Comparison of ENCODE assay signal across 8 cellular contexts in the genomic region with DNA sequence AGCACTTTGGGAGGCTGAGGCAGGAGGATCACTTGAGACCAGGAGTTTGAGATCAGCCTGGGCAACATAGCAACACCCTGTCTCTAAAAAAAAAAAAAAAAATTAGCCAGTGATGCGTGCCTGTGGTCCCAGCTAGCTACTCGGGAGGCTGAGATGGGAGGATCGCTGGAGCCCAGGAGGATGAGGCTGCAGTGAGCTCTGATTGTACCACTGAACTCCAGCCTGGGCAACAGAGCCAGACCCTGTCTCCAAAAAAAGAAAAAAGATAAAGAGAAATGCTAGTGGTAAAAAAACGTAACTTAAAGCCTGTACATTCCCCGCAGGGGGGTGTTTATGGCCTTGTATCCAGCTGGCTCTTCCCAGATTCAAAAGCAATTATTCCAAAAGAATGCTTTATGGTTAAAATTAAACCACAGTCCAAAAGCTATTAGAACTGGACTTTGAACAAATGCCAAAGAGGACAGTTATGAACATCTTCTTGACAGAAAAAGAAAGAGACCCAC. TPM values are rescaled to one million over a fixed set of nuclear protein-coding genes. Genes with fewer than 3 reads are reported as not detected.
DNase-seq lines count a peak whose midpoint lies in the region; ATAC-seq and TF ChIP-seq lines count a peak whose summit lies in the region.

No MANE protein-coding gene starts in this region.

- H3K27ac Mint-ChIP-seq in H9: no peak overlapping the region

- no peak overlapping the region for H2BK5ac ChIP-seq in H9 (ENCODE audit: insufficient read length, low read length)

- H4K91ac ChIP-seq in H9 (ENCODE audit: insufficient read length, low read depth, low read length): no peak overlapping the region

- peaks cover 29% of the 10 kb centered on the region for H3K27me3 Mint-ChIP-seq in H9 (ENCODE audit: low read depth)

- no peaks in the 10 kb centered on the region for H3K36me3 ChIP-seq in skeletal muscle satellite cell (ENCODE audit: insufficient read depth, low read length)

- H2BK20ac ChIP-seq in H9 (ENCODE audit: low read depth, low read length, poor library complexity, severe bottlenecking): no peak overlapping the region

- no peak overlapping the region for H2BK15ac ChIP-seq in H9 (ENCODE audit: low read depth, low read length)

- H3K79me1 ChIP-seq in H9 (ENCODE audit: insufficient read depth, low read depth, low read length, poor library complexity, severe bottlenecking): no peaks in the 10 kb centered on the region

- H3K23me2 ChIP-seq in H9 (ENCODE audit: insufficient read length, low read depth, low read length, poor library complexity, severe bottlenecking): peaks cover 3% of the 10 kb centered on the region

- no peak overlapping the region for H3K18ac ChIP-seq in H9 (ENCODE audit: insufficient read length, low read depth, low read length)

- no peak overlapping the region for H3K27ac ChIP-seq in H9 (ENCODE audit: insufficient read length, low read depth, low read length)

- no peak overlapping the region for H2BK120ac ChIP-seq in H9 (ENCODE audit: low read depth, low read length, poor library complexity, severe bottlenecking)

- no peak overlapping the region for H4K5ac ChIP-seq in H9 (ENCODE audit: insufficient read length, low read depth, low read length)

- H3K9me3 Mint-ChIP-seq in H9: no peaks in the 10 kb centered on the region

- no peak overlapping the region for H2BK12ac ChIP-seq in H9 (ENCODE audit: insufficient read length, low read depth, low read length)

- H3K4me1 Mint-ChIP-seq in H9: peaks cover 0 to 8% of the 10 kb centered on the region in 2 experiments; a peak in 1 of 4 replicates

- H3K9ac ChIP-seq in H9 (ENCODE audit: extremely low read depth, insufficient read length, low read length): no peak overlapping the region
- H3K9ac ChIP-seq in skeletal muscle satellite cell (ENCODE audit: low read depth, low read length): peak overlapping the region; percentile 81

- no CpG with 5 or more reads among the region's 5 CpGs for WGBS in H9 (ENCODE audit: extremely low coverage, insufficient read length, low lambda C conversion rate)

- no peak overlapping the region for H3K4ac ChIP-seq in H9 (ENCODE audit: low read depth, low read length)

- H3K56ac ChIP-seq in H9 (ENCODE audit: insufficient read length, low read depth, low read length): no peak overlapping the region

- H3K4me2 ChIP-seq in H9 (ENCODE audit: insufficient read depth, insufficient read length, low read length): peak overlapping the region; percentile 55
- H3K4me2 ChIP-seq in skeletal muscle satellite cell (ENCODE audit: low read length): peak overlapping the region; percentile 97

- no peak overlapping the region for H4K8ac ChIP-seq in H9 (replicated peaks; ENCODE audit: insufficient read length, low read depth, low read length)

- H3K4me3 ChIP-seq in foreskin fibroblast (ENCODE audit: low read depth in 1 of 2, low read length in 2 of 2): peak overlapping the region; percentile 49 to 64
- peak overlapping the region; percentile 89 for H3K4me3 ChIP-seq in skeletal muscle satellite cell (ENCODE audit: low read length)

- no peak for ATAC-seq in HG02973 (IDR thresholded peaks at IDR 0.05; ENCODE audit: unreplicated experiment)

- TF ChIP-seq CTCF in H9 (conservative IDR thresholded peaks at IDR 0.05) (no peak), foreskin fibroblast (IDR thresholded peaks at IDR 0.05; ENCODE audit: low read depth, low read length) (no peak)

- H3K4me1 ChIP-seq in H9 (ENCODE audit: insufficient read depth, low read length): no peaks in the 10 kb centered on the region
- peaks cover 4% of the 10 kb centered on the region for H3K4me1 ChIP-seq in skeletal muscle satellite cell (ENCODE audit: control insufficient read depth, insufficient read depth, low read length)

- no peaks in the 10 kb centered on the region for H3K79me2 ChIP-seq in H9 (ENCODE audit: insufficient read depth, low read length)

- no peak overlapping the region for H3K23ac ChIP-seq in H9 (ENCODE audit: insufficient read length, low read depth, low read length)

- peak overlapping the region; percentile 55 to 84 for H3K4me3 Mint-ChIP-seq in H9

- H4K20me1 ChIP-seq in H9 (ENCODE audit: control insufficient read depth, insufficient read depth, insufficient read length): no peaks in the 10 kb centered on the region

- H3K27me3 ChIP-seq in H9 (ENCODE audit: insufficient read depth, low read length) (no peaks in the 10 kb centered on the region), skeletal muscle satellite cell (ENCODE audit: control insufficient read depth, insufficient read depth, low read length) (peaks cover 16% of the 10 kb centered on the region)

- no peak overlapping the region for H3K14ac ChIP-seq in H9 (ENCODE audit: insufficient read depth, low read length)

- H3T11ph ChIP-seq in H9 (ENCODE audit: low read length): no peak overlapping the region

- no peak overlapping the region for H2AK5ac ChIP-seq in H9 (ENCODE audit: insufficient read length, low read length)

- H3K9me3 ChIP-seq in H9 (ENCODE audit: control insufficient read depth, low read depth, low read length) (no peaks in the 10 kb centered on the region), skeletal muscle satellite cell (replicated peaks; ENCODE audit: low read length) (no peaks in the 10 kb centered on the region)

- no peak overlapping the region for H2AFZ ChIP-seq in H9 (ENCODE audit: low read length)

- DNase-seq in H9 (no peak), SW480 (ENCODE audit: low spot score) (peak; percentile 47), foreskin fibroblast (peak in 1 of 2 donors; percentile 19), DMS114 treated with DMSO at 0.1 percent for 48 hours (lab: John Stamatoyannopoulos, UW; ENCODE audit: unreplicated experiment) (no peak), amygdala (lab: John Stamatoyannopoulos, UW) (no peak)
- DNase-seq in effector CD4-positive, alpha-beta T cell: no peak

- H3K36me3 Mint-ChIP-seq in H9 (ENCODE audit: insufficient read depth in 1 of 3, low read depth in 3 of 3): no peaks in the 10 kb centered on the region; a peak in 1 of 7 replicates

RNA-seq across cellular contexts. Expression of gene SNX32, which starts 16.4 kb away (rescaled TPM):
- 0.88 and 1.2 TPM in 2 replicates for total RNA-seq in H9 (2021)
- total RNA-seq in skeletal muscle satellite cell (2012; rRNA removed): 0.22 and 0.25 TPM in 2 replicates

RNA-seq across cellular contexts. Expression of gene OVOL1, which starts 30.5 kb away (rescaled TPM):
- 5.1 and 5.7 TPM in 2 replicates for total RNA-seq in H9 (2021)
- not detected in 2 replicates for total RNA-seq in skeletal muscle satellite cell (2012; rRNA removed)

RNA-seq across cellular contexts. Expression of gene AP5B1, which starts 36.6 kb away (rescaled TPM):
- total RNA-seq in H9 (2021): 9.4 and 9.6 TPM in 2 replicates
- total RNA-seq in skeletal muscle satellite cell (2012; rRNA removed): 12.2 and 13.4 TPM in 2 replicates

RNA-seq across cellular contexts. Expression of gene CFL1, which starts 40.6 kb away (rescaled TPM):
- 1,107 and 1,147 TPM in 2 replicates for total RNA-seq in H9 (2021)
- 922 and 1,264 TPM in 2 replicates for total RNA-seq in skeletal muscle satellite cell (2012; rRNA removed)

RNA-seq across cellular contexts. Expression of gene MUS81, which starts 42.9 kb away (rescaled TPM):
- 45.0 and 49.2 TPM in 2 replicates for total RNA-seq in H9 (2021)
- total RNA-seq in skeletal muscle satellite cell (2012; rRNA removed): 46.1 and 46.5 TPM in 2 replicates
